Comparison of ENCODE assay signal across 8 cellular contexts in the genomic region with DNA sequence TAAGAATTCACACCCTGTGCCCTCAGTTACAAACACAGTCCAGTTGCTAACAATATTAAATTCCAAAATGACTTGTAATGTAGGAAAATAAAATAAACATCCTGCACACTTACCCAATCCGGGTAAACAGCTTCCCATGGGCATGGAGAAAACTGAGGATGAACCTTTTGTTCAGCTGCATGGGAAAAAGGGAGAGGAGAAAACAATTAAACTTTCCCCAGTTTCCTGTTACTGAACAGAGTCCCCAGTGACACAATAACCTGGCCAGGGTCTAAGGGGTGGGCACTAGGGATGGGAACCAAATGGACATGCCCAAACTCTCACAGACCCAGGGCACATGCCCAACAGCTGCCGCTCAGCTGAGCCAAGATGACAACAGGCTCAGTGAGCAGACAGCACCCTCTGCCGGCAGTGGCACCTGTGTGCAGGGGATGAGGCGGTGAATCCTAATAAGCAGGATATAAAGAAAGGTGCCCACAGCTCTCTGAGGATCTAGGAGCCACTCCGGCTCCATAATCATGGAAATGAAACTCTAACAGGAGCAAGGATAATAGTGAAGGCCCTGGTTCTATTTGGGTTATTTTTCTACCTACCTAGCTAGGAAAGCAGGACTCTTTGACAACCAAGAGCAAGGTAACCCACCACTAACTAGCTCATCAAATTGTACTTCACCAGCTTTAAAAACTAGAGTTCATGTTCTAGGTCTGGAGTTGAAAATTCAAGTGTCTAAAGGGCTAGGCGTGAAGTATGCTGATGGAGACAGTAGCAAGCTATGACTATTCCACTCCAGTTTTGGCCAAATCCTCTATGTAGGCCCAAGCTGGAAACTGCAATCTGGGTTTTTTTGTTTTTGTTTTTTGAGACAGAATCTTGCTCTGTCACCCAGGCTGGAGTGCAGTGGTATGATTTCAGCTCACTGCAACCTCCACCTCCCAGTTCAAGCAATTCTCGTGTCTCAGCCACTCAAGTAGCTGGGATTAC. TPM values are rescaled to one million over a fixed set of nuclear protein-coding genes. Genes with fewer than 3 reads are reported as not detected.
DNase-seq lines count a peak whose midpoint lies in the region; ATAC-seq lines count a peak whose summit lies in the region.

No MANE protein-coding gene starts in this region.

- ATAC-seq in HG02981 (IDR thresholded peaks at IDR 0.05; ENCODE audit: unreplicated experiment) (peak; percentile 46), GM21390 (IDR thresholded peaks at IDR 0.05; ENCODE audit: unreplicated experiment) (no peak)
- peak; percentile 93 for ATAC-seq in activated CD8-positive, alpha-beta T cell treated with anti-CD3 and anti-CD28 coated beads, Interleukin-2, amount 10 ng/mL, durations not matched to agents 7 days and 5 days

- peaks cover 68% of the 10 kb centered on the region for H3K36me3 Mint-ChIP-seq in activated CD8-positive, alpha-beta T cell treated with anti-CD3 and anti-CD28 coated beads, Interleukin-2, amount 10 ng/mL, durations not matched to agents 7 days and 5 days (ENCODE audit: low read depth)

- CTCF ChIA-PET in activated CD8-positive, alpha-beta T cell treated with anti-CD3 and anti-CD28 coated beads, Interleukin-2, amount 10 ng/mL, durations not matched to agents 7 days and 5 days (lab: Charles Lee) = interaction anchor here (0.6 to 12.0 kb wide), 76 partner anchors 9 to 576 kb away, joined by 3 to 343 read pairs (median 6); a partner anchor contains a TSS

- H3K4me3 Mint-ChIP-seq in activated CD8-positive, alpha-beta T cell treated with anti-CD3 and anti-CD28 coated beads, Interleukin-2, amount 10 ng/mL, durations not matched to agents 7 days and 5 days = no peak overlapping the region

- peak overlapping the region; percentile 72 for H3K27ac Mint-ChIP-seq in activated CD8-positive, alpha-beta T cell treated with anti-CD3 and anti-CD28 coated beads, Interleukin-2, amount 10 ng/mL, durations not matched to agents 7 days and 5 days

- POLR2A ChIA-PET in activated CD8-positive, alpha-beta T cell treated with anti-CD3 and anti-CD28 coated beads, Interleukin-2, amount 10 ng/mL, durations not matched to agents 7 days and 5 days (lab: Charles Lee) = interaction anchor here (0.7 to 3.4 kb wide), 13 partner anchors 14 to 189 kb away, joined by 3 to 58 read pairs (median 4); a partner anchor contains a TSS

- DNase-seq in COR-L47 (lab: John Stamatoyannopoulos, UW) (peak; percentile 38), NCI-H82 treated with DMSO at 0.1 percent for 48 hours (lab: John Stamatoyannopoulos, UW; ENCODE audit: unreplicated experiment) (peak; percentile 25), medulla oblongata (ENCODE audit: extremely low spot score) (peak; percentile 93)
- DNase-seq in activated CD8-positive, alpha-beta T cell treated with anti-CD3 and anti-CD28 coated beads, Interleukin-2, amount 10 ng/mL, durations not matched to agents 7 days and 5 days = peak; percentile 88
- peak; percentile 78 for DNase-seq in effector CD4-positive, alpha-beta T cell
- DNase-seq in stimulated activated CD4-positive, alpha-beta T cell treated with anti-CD3 and anti-CD28 coated beads, TNF-alpha, amount 100 ng/mL, for 48 hours (ENCODE audit: low read depth in 3 of 3) = peak; percentile 72 to 76 (median 74)

- H3K9me3 Mint-ChIP-seq in activated CD8-positive, alpha-beta T cell treated with anti-CD3 and anti-CD28 coated beads, Interleukin-2, amount 10 ng/mL, durations not matched to agents 7 days and 5 days (ENCODE audit: insufficient read depth) = no peaks in the 10 kb centered on the region

- peaks cover 86% of the 10 kb centered on the region for H3K4me1 Mint-ChIP-seq in activated CD8-positive, alpha-beta T cell treated with anti-CD3 and anti-CD28 coated beads, Interleukin-2, amount 10 ng/mL, durations not matched to agents 7 days and 5 days (ENCODE audit: low read depth)

- H3K27me3 Mint-ChIP-seq in activated CD8-positive, alpha-beta T cell treated with anti-CD3 and anti-CD28 coated beads, Interleukin-2, amount 10 ng/mL, durations not matched to agents 7 days and 5 days (ENCODE audit: low read depth) = no peaks in the 10 kb centered on the region

RNA-seq across cellular contexts. Expression of a gene that starts 58.8 kb away (rescaled TPM):
- total RNA-seq in activated CD8-positive, alpha-beta T cell treated with anti-CD3 and anti-CD28 coated beads, Interleukin-2, amount 10 ng/mL, durations not matched to agents 7 days and 5 days = 10 to 100 TPM; 49.8 to 55.9 TPM

RNA-seq across cellular contexts. Expression of a gene that starts 58.9 kb away (rescaled TPM):
- 10 to 100 TPM; 18.7 to 23.1 TPM for total RNA-seq in activated CD8-positive, alpha-beta T cell treated with anti-CD3 and anti-CD28 coated beads, Interleukin-2, amount 10 ng/mL, durations not matched to agents 7 days and 5 days

Comparison
In these comparisons a context has a peak if more than half of its experiments do, and no peak if none do; other contexts are left out.
1. DNase-seq: peak in every context shown above with its lines; median percentile 93 in medulla oblongata; 88 in activated CD8-positive, alpha-beta T cell treated with anti-CD3 and anti-CD28 coated beads, Interleukin-2, amount 10 ng/mL, durations not matched to agents 7 days and 5 days; 78 in effector CD4-positive, alpha-beta T cell; 74 in stimulated activated CD4-positive, alpha-beta T cell treated with anti-CD3 and anti-CD28 coated beads, TNF-alpha, amount 100 ng/mL, for 48 hours; 38 in COR-L47; 25 in NCI-H82 treated with DMSO at 0.1 percent for 48 hours.